In genomic region chr2:101860157-101860556, GRCh38 we compare ENCODE assay signal across 2 cellular contexts.
TF ChIP-seq lines count a peak whose summit lies in the region.

No MANE protein-coding gene starts in this region.

TF ChIP-seq in GM23338, 12 proteins besides CTCF, POLR2A, EP300 and RAD21:
- TF ChIP-seq CREB1 (CRISPR knock-in tag; IDR thresholded peaks at IDR 0.05; ENCODE audit: low read depth) (no peak), ZNF331 (CRISPR knock-in tag; IDR thresholded peaks at IDR 0.05; ENCODE audit: low read depth) (no peak), POLR2AphosphoS5 (IDR thresholded peaks at IDR 0.05; ENCODE audit: low read depth) (no peak), EZH2 (IDR thresholded peaks at IDR 0.05; ENCODE audit: low read depth, unreplicated experiment) (no peak), STAT1 (IDR thresholded peaks at IDR 0.05; ENCODE audit: unreplicated experiment) (no peak), ETS1 (IDR thresholded peaks at IDR 0.05) (no peak)

TF ChIP-seq in HepG2, 621 proteins besides CTCF, POLR2A, EP300 and RAD21:
- TF ChIP-seq ERF (CRISPR knock-in tag; IDR thresholded peaks at IDR 0.05) (no peak), STAG1 (CRISPR knock-in tag; IDR thresholded peaks at IDR 0.05) (peak; percentile 37)
